In the genomic region with DNA sequence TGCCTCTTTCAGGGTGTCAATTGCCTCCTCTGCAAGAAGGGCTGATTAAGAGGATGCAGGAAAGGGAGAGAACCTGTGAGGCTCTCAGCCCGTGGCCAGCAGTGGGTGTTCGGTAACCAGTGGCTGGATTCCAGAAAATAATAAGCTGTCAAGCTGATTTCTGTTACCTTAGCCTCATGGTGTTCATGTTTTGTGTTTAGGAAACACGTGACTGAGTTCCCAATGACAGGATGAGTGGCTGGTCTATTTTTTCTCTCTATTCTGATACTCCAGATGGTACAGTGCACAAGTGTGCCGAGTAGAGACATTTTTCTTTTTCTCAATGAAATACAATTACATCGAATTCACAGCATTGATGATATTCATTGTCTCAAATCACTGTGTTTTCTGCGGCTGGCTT, we compare ENCODE assay signal across 26 cellular contexts. TPM values are rescaled to one million over a fixed set of nuclear protein-coding genes. Genes with fewer than 3 reads are reported as not detected.
DNase-seq lines count a peak whose midpoint lies in the region; ATAC-seq and TF ChIP-seq lines count a peak whose summit lies in the region.
"Had no signal": no experiment of that assay in that cellular context is flagged by ENCODE, and none has a peak within 500 bp of the region (broad histone marks: within the 10 kb centered on the region; RNA-seq: fewer than 3 reads in every experiment).

No MANE protein-coding gene starts in this region.

- no peak overlapping the region for H3K27ac ChIP-seq in SK-N-SH (ENCODE audit: low read depth in 2 of 2, low read length in 1 of 2)
- H3K27ac ChIP-seq: coronary artery, heart left ventricle, psoas muscle, stomach, tibial nerve had no signal

- TF ChIP-seq RAD21 in SK-N-SH (IDR thresholded peaks at IDR 0.05; ENCODE audit: low read length): no peak

- H3K9ac ChIP-seq in SK-N-SH: no peak overlapping the region

- H3K4me1 ChIP-seq in SK-N-SH (ENCODE audit: control insufficient read depth in 1 of 2, insufficient read depth in 2 of 2, low read depth in 1 of 2, low read length in 1 of 2): peaks cover 0 to 2% of the 10 kb centered on the region in 2 experiments; a peak in 2 of 4 replicates
- H3K4me1 ChIP-seq: psoas muscle, stomach, tibial nerve had no signal

- no peaks in the 10 kb centered on the region for H3K9me2 ChIP-seq in SK-N-SH

- H3K4me3 Mint-ChIP-seq in activated naive CD8-positive, alpha-beta T cell treated with anti-CD3 and anti-CD28 coated beads, Interleukin-2, amount 50 U/mL, for 24 hours: no peak overlapping the region
- H3K4me3 Mint-ChIP-seq: activated CD8-positive, alpha-beta T cell treated with anti-CD3 and anti-CD28 coated beads, Interleukin-2, amount 10 ng/mL, durations not matched to agents 7 days and 5 days; CD14-positive monocyte; effector memory CD8-positive, alpha-beta T cell had no signal

- H3K4me3 ChIP-seq in SK-N-SH (ENCODE audit: low read depth in 2 of 2, low read length in 1 of 2): no peak overlapping the region
- H3K4me3 ChIP-seq: coronary artery, heart left ventricle, MG63, psoas muscle, stomach, tibial nerve had no signal

- TF ChIP-seq EP300 in SK-N-SH (IDR thresholded peaks at IDR 0.05; ENCODE audit: borderline replicate concordance in 1 of 2, low read depth in 1 of 2, low read length in 1 of 2): no peak

- POLR2A ChIA-PET in SK-N-SH (lab: Yijun Ruan, JAX): no interaction called here
- POLR2A ChIA-PET in GM10248 (lab: Yijun Ruan, JAX): no interaction called here

- no peak overlapping the region for H3K27ac Mint-ChIP-seq in activated naive CD8-positive, alpha-beta T cell treated with anti-CD3 and anti-CD28 coated beads, Interleukin-2, amount 50 U/mL, for 24 hours
- H3K27ac Mint-ChIP-seq: activated CD8-positive, alpha-beta T cell treated with anti-CD3 and anti-CD28 coated beads, Interleukin-2, amount 10 ng/mL, durations not matched to agents 7 days and 5 days; CD14-positive monocyte; effector memory CD8-positive, alpha-beta T cell had no signal

- no peaks in the 10 kb centered on the region for H3K79me2 ChIP-seq in SK-N-SH (ENCODE audit: insufficient read depth)

- H3K9me3 ChIP-seq in SK-N-SH: no peaks in the 10 kb centered on the region
- H3K9me3 ChIP-seq: heart left ventricle, MG63, psoas muscle, stomach, tibial nerve had no signal

- no peaks in the 10 kb centered on the region for H3K27me3 ChIP-seq in SK-N-SH (ENCODE audit: insufficient read depth)
- H3K27me3 ChIP-seq: MG63, tibial nerve had no signal

- H4K20me1 ChIP-seq in SK-N-SH (ENCODE audit: insufficient read depth): no peaks in the 10 kb centered on the region

- H3K4me1 Mint-ChIP-seq in activated naive CD8-positive, alpha-beta T cell treated with anti-CD3 and anti-CD28 coated beads, Interleukin-2, amount 50 U/mL, for 24 hours: peaks cover 4% of the 10 kb centered on the region

- TF ChIP-seq CTCF in SK-N-SH (IDR thresholded peaks at IDR 0.05): no peak
- no peak for TF ChIP-seq CTCF in GM10248 (IDR thresholded peaks at IDR 0.05; ENCODE audit: control extremely low read depth, extremely low read depth, low read depth, missing control alignments)

- no peaks in the 10 kb centered on the region for H3K27me3 Mint-ChIP-seq in activated naive CD8-positive, alpha-beta T cell treated with anti-CD3 and anti-CD28 coated beads, Interleukin-2, amount 50 U/mL, for 24 hours

- H3K36me3 Mint-ChIP-seq in activated naive CD8-positive, alpha-beta T cell treated with anti-CD3 and anti-CD28 coated beads, Interleukin-2, amount 50 U/mL, for 24 hours (ENCODE audit: low read depth): no peaks in the 10 kb centered on the region
- H3K36me3 Mint-ChIP-seq: CD14-positive monocyte had no signal

- 0 out of 2 replicates have a peak overlapping the region, but pooled peaks have one; percentile 4 for H2AFZ ChIP-seq in SK-N-SH (ENCODE audit: low read depth)

- no peaks in the 10 kb centered on the region for H3K36me3 ChIP-seq in SK-N-SH (replicated peaks in 1 of 2; ENCODE audit: control insufficient read depth in 1 of 2, insufficient read depth in 2 of 2, low read length in 1 of 2)
- H3K36me3 ChIP-seq: heart left ventricle, MG63, stomach, tibial nerve had no signal

- H3K4me2 ChIP-seq in SK-N-SH: no peak overlapping the region

- no peaks in the 10 kb centered on the region for H3F3A ChIP-seq in SK-N-SH (replicated peaks; ENCODE audit: insufficient read depth)

- no peaks in the 10 kb centered on the region for H3K9me3 Mint-ChIP-seq in activated naive CD8-positive, alpha-beta T cell treated with anti-CD3 and anti-CD28 coated beads, Interleukin-2, amount 50 U/mL, for 24 hours
- H3K9me3 Mint-ChIP-seq: effector memory CD8-positive, alpha-beta T cell had no signal

- CTCF ChIA-PET in SK-N-SH (lab: Yijun Ruan, JAX) (no interaction called here), GM10248 (lab: Yijun Ruan, JAX) (no interaction called here)

- 23% methylated on average over 6 of the region's 6 CpGs for WGBS in SK-N-SH (ENCODE audit: low lambda C conversion rate)

- ATAC-seq in SK-N-SH treated with all-trans-retinoic acid at 6 μM for 48 hours: no peak
- ATAC-seq in activated naive CD8-positive, alpha-beta T cell treated with anti-CD3 and anti-CD28 coated beads, Interleukin-2, amount 50 U/mL, for 24 hours: no peak
- ATAC-seq: activated CD8-positive, alpha-beta T cell treated with anti-CD3 and anti-CD28 coated beads, Interleukin-2, amount 10 ng/mL, durations not matched to agents 7 days and 5 days; effector memory CD8-positive, alpha-beta T cell; heart left ventricle; left lobe of liver; Panc1; psoas muscle had no signal

- DNase-seq in SK-N-SH: no peak
- peak; percentile 46 for DNase-seq in NCI-H1092 treated with DMSO at 0.1 percent for 48 hours (lab: John Stamatoyannopoulos, UW)
- DNase-seq in NCI-H69 (lab: John Stamatoyannopoulos, UW): peak; percentile 61
- peak; percentile 53 for DNase-seq in superior temporal gyrus (ENCODE audit: extremely low spot score)
- DNase-seq in NCI-H82 treated with DMSO at 0.1 percent for 48 hours (lab: John Stamatoyannopoulos, UW; ENCODE audit: unreplicated experiment): no peak
- no peak for DNase-seq in GM10248 (ENCODE audit: extremely low spot score)
- no peak for DNase-seq in activated naive CD8-positive, alpha-beta T cell treated with anti-CD3 and anti-CD28 coated beads, Interleukin-2, amount 50 U/mL, for 24 hours
- DNase-seq: activated CD8-positive, alpha-beta T cell treated with anti-CD3 and anti-CD28 coated beads, Interleukin-2, amount 10 ng/mL, durations not matched to agents 7 days and 5 days; activated naive CD4-positive, alpha-beta T cell treated with Interleukin-2 at 50 U/mL for 16 hours; amniotic stem cell; effector memory CD8-positive, alpha-beta T cell; foreskin fibroblast; heart left ventricle; mesendoderm; MG63; NCI-H1930; psoas muscle; stimulated activated CD8-positive, alpha-beta memory T cell treated with anti-CD3 and anti-CD28 coated beads, Interleukin-4, amount 100 ng/mL, for 48 hours; stomach; T-helper 1 cell had no signal

TF ChIP-seq in SK-N-SH, 30 proteins besides CTCF, POLR2A, EP300 and RAD21:
- TF ChIP-seq TCF12 (IDR thresholded peaks at IDR 0.05) (no peak), TAF1 (IDR thresholded peaks at IDR 0.05; ENCODE audit: borderline replicate concordance, low read depth, low read length) (no peak)

TF ChIP-seq in SK-N-SH treated with all-trans-retinoic acid at 6 μM for 48 hours, 23 proteins besides CTCF, POLR2A, EP300 and RAD21 (continues in another document):
- TF ChIP-seq ZFP3 (CRISPR knock-in tag; IDR thresholded peaks at IDR 0.05) (no peak), SNAI2 (CRISPR knock-in tag; IDR thresholded peaks at IDR 0.05) (no peak), BACH2 (CRISPR knock-in tag; IDR thresholded peaks at IDR 0.05; ENCODE audit: borderline replicate concordance) (no peak), OSR1 (CRISPR knock-in tag; IDR thresholded peaks at IDR 0.05) (no peak), CSDC2 (CRISPR knock-in tag; IDR thresholded peaks at IDR 0.05) (no peak)
- TF ChIP-seq, protein P1, sequence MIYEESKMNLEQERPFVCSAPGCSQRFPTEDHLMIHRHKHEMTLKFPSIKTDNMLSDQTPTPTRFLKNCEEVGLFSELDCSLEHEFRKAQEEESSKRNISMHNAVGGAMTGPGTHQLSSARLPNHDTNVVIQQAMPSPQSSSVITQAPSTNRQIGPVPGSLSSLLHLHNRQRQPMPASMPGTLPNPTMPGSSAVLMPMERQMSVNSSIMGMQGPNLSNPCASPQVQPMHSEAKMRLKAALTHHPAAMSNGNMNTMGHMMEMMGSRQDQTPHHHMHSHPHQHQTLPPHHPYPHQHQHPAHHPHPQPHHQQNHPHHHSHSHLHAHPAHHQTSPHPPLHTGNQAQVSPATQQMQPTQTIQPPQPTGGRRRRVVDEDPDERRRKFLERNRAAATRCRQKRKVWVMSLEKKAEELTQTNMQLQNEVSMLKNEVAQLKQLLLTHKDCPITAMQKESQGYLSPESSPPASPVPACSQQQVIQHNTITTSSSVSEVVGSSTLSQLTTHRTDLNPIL (CRISPR knock-in tag; IDR thresholded peaks at IDR 0.05; ENCODE audit: low read depth): no peak
- TF ChIP-seq, protein P2, sequence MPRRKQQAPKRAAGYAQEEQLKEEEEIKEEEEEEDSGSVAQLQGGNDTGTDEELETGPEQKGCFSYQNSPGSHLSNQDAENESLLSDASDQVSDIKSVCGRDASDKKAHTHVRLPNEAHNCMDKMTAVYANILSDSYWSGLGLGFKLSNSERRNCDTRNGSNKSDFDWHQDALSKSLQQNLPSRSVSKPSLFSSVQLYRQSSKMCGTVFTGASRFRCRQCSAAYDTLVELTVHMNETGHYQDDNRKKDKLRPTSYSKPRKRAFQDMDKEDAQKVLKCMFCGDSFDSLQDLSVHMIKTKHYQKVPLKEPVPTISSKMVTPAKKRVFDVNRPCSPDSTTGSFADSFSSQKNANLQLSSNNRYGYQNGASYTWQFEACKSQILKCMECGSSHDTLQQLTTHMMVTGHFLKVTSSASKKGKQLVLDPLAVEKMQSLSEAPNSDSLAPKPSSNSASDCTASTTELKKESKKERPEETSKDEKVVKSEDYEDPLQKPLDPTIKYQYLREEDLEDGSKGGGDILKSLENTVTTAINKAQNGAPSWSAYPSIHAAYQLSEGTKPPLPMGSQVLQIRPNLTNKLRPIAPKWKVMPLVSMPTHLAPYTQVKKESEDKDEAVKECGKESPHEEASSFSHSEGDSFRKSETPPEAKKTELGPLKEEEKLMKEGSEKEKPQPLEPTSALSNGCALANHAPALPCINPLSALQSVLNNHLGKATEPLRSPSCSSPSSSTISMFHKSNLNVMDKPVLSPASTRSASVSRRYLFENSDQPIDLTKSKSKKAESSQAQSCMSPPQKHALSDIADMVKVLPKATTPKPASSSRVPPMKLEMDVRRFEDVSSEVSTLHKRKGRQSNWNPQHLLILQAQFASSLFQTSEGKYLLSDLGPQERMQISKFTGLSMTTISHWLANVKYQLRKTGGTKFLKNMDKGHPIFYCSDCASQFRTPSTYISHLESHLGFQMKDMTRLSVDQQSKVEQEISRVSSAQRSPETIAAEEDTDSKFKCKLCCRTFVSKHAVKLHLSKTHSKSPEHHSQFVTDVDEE (CRISPR knock-in tag; IDR thresholded peaks at IDR 0.05): no peak

RNA-seq across cellular contexts. Expression of a gene that starts 43.6 kb away (rescaled TPM):
- 25.2 and 37.4 TPM in 2 replicates for polyA plus RNA-seq in SK-N-SH (2012; rRNA removed)
- 34.3 and 35.8 TPM in 2 replicates for polyA plus RNA-seq in SK-N-SH (2012; cell fraction: cytosol; rRNA removed)
- polyA plus RNA-seq in SK-N-SH (2012; cell fraction: nucleus; rRNA removed): 13.9 and 24.5 TPM in 2 replicates

Comparison
In these comparisons a context has a peak if more than half of its experiments do, and no peak if none do; other contexts are left out.
1. DNase-seq: peak in NCI-H1092 treated with DMSO at 0.1 percent for 48 hours (single experiment), NCI-H69 (single experiment) and superior temporal gyrus (single experiment); none in SK-N-SH (single experiment), NCI-H82 treated with DMSO at 0.1 percent for 48 hours (single experiment), GM10248 (single experiment) and activated naive CD8-positive, alpha-beta T cell treated with anti-CD3 and anti-CD28 coated beads, Interleukin-2, amount 50 U/mL, for 24 hours (single experiment).